1 cellular context compared by ENCODE assay signal in genomic region chr3:9746330-9746729, GRCh38.
TF ChIP-seq lines count a peak whose summit lies in the region.

No MANE protein-coding gene starts in this region.

TF ChIP-seq in IMR-90, 13 proteins besides CTCF, POLR2A, EP300 and RAD21 (continued from another document):
- peak; percentile 22; the same call in 1 of the 2 replicates for TF ChIP-seq SMC3 (IDR thresholded peaks at IDR 0.05; ENCODE audit: low read depth, low read length)
TF ChIP-seq in IMR-90: peak in this region for 4.
